11 cellular contexts compared by ENCODE assay signal in the genomic region with DNA sequence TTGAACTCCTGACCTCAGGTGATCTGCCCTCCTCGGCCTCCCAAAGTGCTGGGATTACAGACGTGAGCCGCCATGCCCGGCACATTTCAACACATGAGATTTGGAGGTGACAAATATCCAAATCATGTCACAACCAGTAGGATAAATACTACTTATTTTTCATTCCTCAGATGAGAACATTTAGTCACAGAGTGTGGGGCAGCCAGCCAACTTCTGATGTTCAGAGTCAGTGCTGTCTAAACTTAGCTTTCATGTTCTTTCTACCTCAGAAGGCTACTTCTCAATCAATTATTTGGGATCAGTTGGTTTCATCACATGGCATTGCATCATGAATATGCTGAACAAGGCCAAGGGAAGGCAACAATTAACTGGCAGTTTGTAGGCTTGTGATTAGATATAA.
DNase-seq lines count a peak whose midpoint lies in the region; ATAC-seq and TF ChIP-seq lines count a peak whose summit lies in the region.
"Had no signal": no experiment of that assay in that cellular context is flagged by ENCODE, and none has a peak within 500 bp of the region (broad histone marks: within the 10 kb centered on the region; RNA-seq: fewer than 3 reads in every experiment).

No MANE protein-coding gene starts in this region.

- no peak overlapping the region for H3K27ac ChIP-seq in Karpas-422 (ENCODE audit: low read length)
- H3K27ac ChIP-seq in dorsolateral prefrontal cortex = peak overlapping the region in 31 of 59 donors; percentile 1 to 75 (median 43)
- H3K27ac ChIP-seq in thyroid gland = no peak overlapping the region
- H3K27ac ChIP-seq in naive thymus-derived CD4-positive, alpha-beta T cell (ENCODE audit: low read depth, low read length) = no peak overlapping the region

- H3K4me1 ChIP-seq in Karpas-422 (ENCODE audit: low read length) = peaks cover 23% of the 10 kb centered on the region
- H3K4me1 ChIP-seq in thyroid gland = peaks cover 6 to 9% of the 10 kb centered on the region in 2 donors
- no peaks in the 10 kb centered on the region for H3K4me1 ChIP-seq in naive thymus-derived CD4-positive, alpha-beta T cell (ENCODE audit: control insufficient read depth in 2 of 2, insufficient read depth in 2 of 2, low read length in 2 of 2)

- CTCF ChIA-PET in naive thymus-derived CD4-positive, alpha-beta T cell (lab: Charles Lee) = interaction anchor here (0.6 kb wide), 1 partner anchor 30 kb away, joined by 3 read pairs; no protein-coding TSS in a partner anchor

- no peaks in the 10 kb centered on the region for H4K20me1 ChIP-seq in Karpas-422 (ENCODE audit: insufficient read depth, low read depth, low read length)

- H3K36me3 ChIP-seq in Karpas-422 (ENCODE audit: insufficient read depth, low read length) (no peaks in the 10 kb centered on the region), thyroid gland (no peaks in the 10 kb centered on the region)
- no peaks in the 10 kb centered on the region for H3K36me3 ChIP-seq in naive thymus-derived CD4-positive, alpha-beta T cell (ENCODE audit: control insufficient read depth in 2 of 3, insufficient read depth in 3 of 3, low read length in 3 of 3)

- H3K9me3 ChIP-seq in Karpas-422 (ENCODE audit: low read length) = no peaks in the 10 kb centered on the region
- H3K9me3 ChIP-seq in thyroid gland = no peaks in the 10 kb centered on the region
- H3K9me3 ChIP-seq in naive thymus-derived CD4-positive, alpha-beta T cell (ENCODE audit: control insufficient read depth in 2 of 3, low read length in 3 of 3) = no peaks in the 10 kb centered on the region

- H3K4me3 ChIP-seq in Karpas-422 (ENCODE audit: low read length) (no peak overlapping the region), dorsolateral prefrontal cortex (no peak overlapping the region), thyroid gland (replicated peaks in 1 of 3) (no peak overlapping the region)
- H3K4me3 ChIP-seq in naive thymus-derived CD4-positive, alpha-beta T cell (ENCODE audit: low read length) = no peak overlapping the region

- no peaks in the 10 kb centered on the region for H3K27me3 ChIP-seq in Karpas-422 (ENCODE audit: low read length)
- no peaks in the 10 kb centered on the region for H3K27me3 ChIP-seq in dorsolateral prefrontal cortex
- no peaks in the 10 kb centered on the region for H3K27me3 ChIP-seq in thyroid gland
- no peaks in the 10 kb centered on the region for H3K27me3 ChIP-seq in naive thymus-derived CD4-positive, alpha-beta T cell (ENCODE audit: control insufficient read depth in 2 of 2, insufficient read depth in 2 of 2, low read length in 2 of 2)

- TF ChIP-seq CTCF in dorsolateral prefrontal cortex (IDR thresholded peaks at IDR 0.05 in 54 of 56, conservative IDR thresholded peaks at IDR 0.05 in 2 of 56; ENCODE audit: low read depth in 1 of 56, partially characterized antibody in 56 of 56) (no peak), thyroid gland (IDR thresholded peaks at IDR 0.05) (no peak)

- no peaks in the 10 kb centered on the region for H3K79me2 ChIP-seq in Karpas-422 (ENCODE audit: low read length)

- H3K36me3 Mint-ChIP-seq in naive thymus-derived CD4-positive, alpha-beta T cell = no peaks in the 10 kb centered on the region
- H3K36me3 Mint-ChIP-seq in activated T-cell treated with anti-CD3 and anti-CD28 coated beads, Interleukin-2, amount 50 U/mL, for 24 hours (ENCODE audit: low read depth) = no peaks in the 10 kb centered on the region
- no peaks in the 10 kb centered on the region for H3K36me3 Mint-ChIP-seq in immature natural killer cell

- intact Hi-C loops in dorsolateral prefrontal cortex (cut with DNase I) (no loop called here), thyroid gland (cut with DNase I) (no loop called here)
- intact Hi-C loops in naive thymus-derived CD4-positive, alpha-beta T cell (cut with micrococcal nuclease) = no loop called here

- WGBS in thyroid gland, 2 donors = 69 to 75% methylated on average over 4 of the region's 4 CpGs

- H3K4me3 Mint-ChIP-seq in naive thymus-derived CD4-positive, alpha-beta T cell = no peak overlapping the region
- H3K4me3 Mint-ChIP-seq in activated T-cell treated with anti-CD3 and anti-CD28 coated beads, Interleukin-2, amount 50 U/mL, for 24 hours = no peak overlapping the region
- no peak overlapping the region for H3K4me3 Mint-ChIP-seq in immature natural killer cell

- TF ChIP-seq POLR2A in thyroid gland (IDR thresholded peaks at IDR 0.05) = no peak

- DNase-seq in Karpas-422 (no peak), dorsolateral prefrontal cortex (peak in 9 of 10 donors; percentile 7 to 86 (median 65)), left lobe of liver (ENCODE audit: low spot score) (peak; percentile 83), thyroid gland (peak; percentile 83 to 88), NCI-H526 (lab: John Stamatoyannopoulos, UW) (no peak), immature natural killer cell (no peak)
- DNase-seq in naive thymus-derived CD4-positive, alpha-beta T cell = no peak
- no peak for DNase-seq in activated T-cell treated with anti-CD3 and anti-CD28 coated beads, Interleukin-2, amount 50 U/mL, for 24 hours
- DNase-seq: activated T-cell treated with anti-CD3 and anti-CD28 coated beads for 4 hours; NK-92 treated with Interleukin-12 subunit alpha and Interleukin-12 subunit beta, amount 100 ng/mL, for 24 hours; T-helper 17 cell had no signal

- H3K9me3 Mint-ChIP-seq in naive thymus-derived CD4-positive, alpha-beta T cell = no peaks in the 10 kb centered on the region
- no peaks in the 10 kb centered on the region for H3K9me3 Mint-ChIP-seq in activated T-cell treated with anti-CD3 and anti-CD28 coated beads, Interleukin-2, amount 50 U/mL, for 24 hours
- no peaks in the 10 kb centered on the region for H3K9me3 Mint-ChIP-seq in immature natural killer cell

- no peaks in the 10 kb centered on the region for H3K9me2 ChIP-seq in Karpas-422 (replicated peaks; ENCODE audit: insufficient read depth, low read length)

- H2AFZ ChIP-seq in Karpas-422 (ENCODE audit: low read length) = no peak overlapping the region

- H3K27me3 Mint-ChIP-seq in naive thymus-derived CD4-positive, alpha-beta T cell = peaks cover 0 to 25% (median 6%) of the 10 kb centered on the region in 5 donors
- peaks cover 5% of the 10 kb centered on the region for H3K27me3 Mint-ChIP-seq in activated T-cell treated with anti-CD3 and anti-CD28 coated beads, Interleukin-2, amount 50 U/mL, for 24 hours
- peaks cover 0 to 4% (median 3%) of the 10 kb centered on the region in 3 donors for H3K27me3 Mint-ChIP-seq in immature natural killer cell (ENCODE audit: low read depth in 3 of 3)

- peak overlapping the region in 1 of 9 donors; percentile 14 for H3K27ac Mint-ChIP-seq in naive thymus-derived CD4-positive, alpha-beta T cell
- no peak overlapping the region for H3K27ac Mint-ChIP-seq in activated T-cell treated with anti-CD3 and anti-CD28 coated beads, Interleukin-2, amount 50 U/mL, for 24 hours
- no peak overlapping the region for H3K27ac Mint-ChIP-seq in immature natural killer cell
- H3K27ac Mint-ChIP-seq: T-helper 17 cell had no signal

- H3K4me1 Mint-ChIP-seq in naive thymus-derived CD4-positive, alpha-beta T cell = peaks cover 4 to 18% (median 10%) of the 10 kb centered on the region in 7 donors
- peaks cover 4% of the 10 kb centered on the region for H3K4me1 Mint-ChIP-seq in activated T-cell treated with anti-CD3 and anti-CD28 coated beads, Interleukin-2, amount 50 U/mL, for 24 hours (ENCODE audit: low read depth)
- peaks cover 15 to 24% of the 10 kb centered on the region in 2 donors for H3K4me1 Mint-ChIP-seq in immature natural killer cell

- H3K4me2 ChIP-seq in Karpas-422 (ENCODE audit: low read depth, low read length, poor library complexity, severe bottlenecking) = peak overlapping the region; percentile 65

- no peak overlapping the region for H3K9ac ChIP-seq in Karpas-422 (ENCODE audit: low read length)

- POLR2A ChIA-PET in naive thymus-derived CD4-positive, alpha-beta T cell (lab: Charles Lee) = no interaction called here

- ATAC-seq in left lobe of liver = peak; percentile 75
- ATAC-seq in naive thymus-derived CD4-positive, alpha-beta T cell = no peak
- ATAC-seq: T-helper 17 cell had no signal

Comparison
In these comparisons a context has a peak if more than half of its experiments do, and no peak if none do; other contexts are left out.
1. DNase-seq: peak in dorsolateral prefrontal cortex (9 of 10), left lobe of liver (single experiment) and thyroid gland (2 of 2); none in Karpas-422 (single experiment), naive thymus-derived CD4-positive, alpha-beta T cell (0 of 9), NCI-H526 (0 of 2), activated T-cell treated with anti-CD3 and anti-CD28 coated beads, Interleukin-2, amount 50 U/mL, for 24 hours (single experiment) and immature natural killer cell (0 of 3).
2. H3K27ac ChIP-seq: peak in dorsolateral prefrontal cortex (31 of 59); none in Karpas-422 (single experiment), thyroid gland (0 of 3) and naive thymus-derived CD4-positive, alpha-beta T cell (single experiment).